2 cellular contexts compared by ENCODE assay signal in the genomic region with DNA sequence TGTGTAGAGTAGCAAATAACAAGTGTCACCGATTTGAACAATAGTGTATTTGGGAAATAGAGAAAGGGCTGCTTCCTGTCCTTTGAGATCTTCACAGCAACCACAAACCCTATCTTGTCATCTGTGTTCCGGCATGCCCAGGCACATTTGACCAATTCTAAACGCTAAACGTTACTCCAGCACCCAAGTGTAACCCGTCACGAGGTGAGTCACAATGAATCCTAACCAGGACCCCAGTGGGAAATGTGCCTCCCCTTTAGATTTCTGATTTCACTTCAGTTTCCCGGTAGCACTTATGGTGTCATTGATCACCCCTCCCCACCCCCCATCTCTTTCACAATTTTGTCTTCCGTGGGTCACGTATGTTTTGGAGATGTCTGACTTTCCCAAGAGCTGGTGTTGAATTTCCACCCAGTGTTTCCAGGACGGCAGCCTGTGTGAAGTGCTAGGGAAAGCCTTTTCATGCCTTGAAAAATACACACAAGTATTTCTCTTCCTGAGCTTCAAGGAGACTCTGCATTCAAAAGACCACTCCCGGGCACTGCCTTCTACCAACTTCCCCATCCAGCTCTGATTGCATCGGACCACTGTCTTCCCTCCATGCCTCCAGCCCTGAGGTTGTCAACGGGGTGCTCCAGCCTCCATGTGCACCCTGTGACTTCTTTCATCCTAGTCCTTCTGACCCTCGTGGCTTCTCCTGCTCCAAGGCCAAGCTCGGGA.
TF ChIP-seq lines count a peak whose summit lies in the region.

No MANE protein-coding gene starts in this region.

TF ChIP-seq in SK-N-SH, 30 proteins besides CTCF, POLR2A, EP300 and RAD21 (continued from another document):
- TF ChIP-seq, protein P1, sequence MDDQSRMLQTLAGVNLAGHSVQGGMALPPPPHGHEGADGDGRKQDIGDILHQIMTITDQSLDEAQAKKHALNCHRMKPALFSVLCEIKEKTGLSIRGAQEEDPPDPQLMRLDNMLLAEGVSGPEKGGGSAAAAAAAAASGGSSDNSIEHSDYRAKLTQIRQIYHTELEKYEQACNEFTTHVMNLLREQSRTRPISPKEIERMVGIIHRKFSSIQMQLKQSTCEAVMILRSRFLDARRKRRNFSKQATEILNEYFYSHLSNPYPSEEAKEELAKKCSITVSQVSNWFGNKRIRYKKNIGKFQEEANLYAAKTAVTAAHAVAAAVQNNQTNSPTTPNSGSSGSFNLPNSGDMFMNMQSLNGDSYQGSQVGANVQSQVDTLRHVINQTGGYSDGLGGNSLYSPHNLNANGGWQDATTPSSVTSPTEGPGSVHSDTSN (IDR thresholded peaks at IDR 0.05): no peak
- TF ChIP-seq USF2 (IDR thresholded peaks at IDR 0.05; ENCODE audit: borderline replicate concordance, low read depth, low read length): no peak
- TF ChIP-seq NRF1 (IDR thresholded peaks at IDR 0.05; ENCODE audit: low read depth, low read length): no peak
- no peak for TF ChIP-seq TEAD4 (IDR thresholded peaks at IDR 0.05; ENCODE audit: borderline replicate concordance, insufficient read depth)
- no peak for TF ChIP-seq TAF1 (IDR thresholded peaks at IDR 0.05; ENCODE audit: borderline replicate concordance, low read depth, low read length)
- TF ChIP-seq EZH2phosphoT487 (IDR thresholded peaks at IDR 0.05; ENCODE audit: borderline replicate concordance, low read depth): no peak
- TF ChIP-seq RFX5 (IDR thresholded peaks at IDR 0.05; ENCODE audit: low read length): no peak
TF ChIP-seq in SK-N-SH: peak in this region for 0.

TF ChIP-seq in SK-N-SH treated with all-trans-retinoic acid at 6 μM for 48 hours, 23 proteins besides CTCF, POLR2A, EP300 and RAD21 (continued from another document):
- TF ChIP-seq TSHZ2 (CRISPR knock-in tag; IDR thresholded peaks at IDR 0.05) (no peak), PPARA (CRISPR knock-in tag; IDR thresholded peaks at IDR 0.05; ENCODE audit: borderline replicate concordance) (no peak), OSR1 (CRISPR knock-in tag; IDR thresholded peaks at IDR 0.05) (no peak), ZFP3 (CRISPR knock-in tag; IDR thresholded peaks at IDR 0.05) (no peak), GLIS3 (CRISPR knock-in tag; IDR thresholded peaks at IDR 0.05) (no peak), CSDC2 (CRISPR knock-in tag; IDR thresholded peaks at IDR 0.05) (no peak), TOX (CRISPR knock-in tag; IDR thresholded peaks at IDR 0.05; ENCODE audit: borderline replicate concordance) (no peak), SNAI2 (CRISPR knock-in tag; IDR thresholded peaks at IDR 0.05) (no peak), ARNTL (CRISPR knock-in tag; IDR thresholded peaks at IDR 0.05; ENCODE audit: borderline replicate concordance, low read depth) (no peak)
- TF ChIP-seq, protein P2, sequence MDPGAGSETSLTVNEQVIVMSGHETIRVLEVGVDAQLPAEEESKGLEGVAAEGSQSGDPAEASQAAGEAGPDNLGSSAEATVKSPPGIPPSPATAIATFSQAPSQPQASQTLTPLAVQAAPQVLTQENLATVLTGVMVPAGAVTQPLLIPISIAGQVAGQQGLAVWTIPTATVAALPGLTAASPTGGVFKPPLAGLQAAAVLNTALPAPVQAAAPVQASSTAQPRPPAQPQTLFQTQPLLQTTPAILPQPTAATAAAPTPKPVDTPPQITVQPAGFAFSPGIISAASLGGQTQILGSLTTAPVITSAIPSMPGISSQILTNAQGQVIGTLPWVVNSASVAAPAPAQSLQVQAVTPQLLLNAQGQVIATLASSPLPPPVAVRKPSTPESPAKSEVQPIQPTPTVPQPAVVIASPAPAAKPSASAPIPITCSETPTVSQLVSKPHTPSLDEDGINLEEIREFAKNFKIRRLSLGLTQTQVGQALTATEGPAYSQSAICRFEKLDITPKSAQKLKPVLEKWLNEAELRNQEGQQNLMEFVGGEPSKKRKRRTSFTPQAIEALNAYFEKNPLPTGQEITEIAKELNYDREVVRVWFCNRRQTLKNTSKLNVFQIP (CRISPR knock-in tag; IDR thresholded peaks at IDR 0.05; ENCODE audit: borderline replicate concordance, low read depth): no peak
- TF ChIP-seq, protein P3, sequence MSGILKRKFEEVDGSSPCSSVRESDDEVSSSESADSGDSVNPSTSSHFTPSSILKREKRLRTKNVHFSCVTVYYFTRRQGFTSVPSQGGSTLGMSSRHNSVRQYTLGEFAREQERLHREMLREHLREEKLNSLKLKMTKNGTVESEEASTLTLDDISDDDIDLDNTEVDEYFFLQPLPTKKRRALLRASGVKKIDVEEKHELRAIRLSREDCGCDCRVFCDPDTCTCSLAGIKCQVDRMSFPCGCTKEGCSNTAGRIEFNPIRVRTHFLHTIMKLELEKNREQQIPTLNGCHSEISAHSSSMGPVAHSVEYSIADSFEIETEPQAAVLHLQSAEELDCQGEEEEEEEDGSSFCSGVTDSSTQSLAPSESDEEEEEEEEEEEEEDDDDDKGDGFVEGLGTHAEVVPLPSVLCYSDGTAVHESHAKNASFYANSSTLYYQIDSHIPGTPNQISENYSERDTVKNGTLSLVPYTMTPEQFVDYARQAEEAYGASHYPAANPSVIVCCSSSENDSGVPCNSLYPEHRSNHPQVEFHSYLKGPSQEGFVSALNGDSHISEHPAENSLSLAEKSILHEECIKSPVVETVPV (CRISPR knock-in tag; IDR thresholded peaks at IDR 0.05): no peak
